Comparison of ENCODE assay signal across 8 cellular contexts in the genomic region with DNA sequence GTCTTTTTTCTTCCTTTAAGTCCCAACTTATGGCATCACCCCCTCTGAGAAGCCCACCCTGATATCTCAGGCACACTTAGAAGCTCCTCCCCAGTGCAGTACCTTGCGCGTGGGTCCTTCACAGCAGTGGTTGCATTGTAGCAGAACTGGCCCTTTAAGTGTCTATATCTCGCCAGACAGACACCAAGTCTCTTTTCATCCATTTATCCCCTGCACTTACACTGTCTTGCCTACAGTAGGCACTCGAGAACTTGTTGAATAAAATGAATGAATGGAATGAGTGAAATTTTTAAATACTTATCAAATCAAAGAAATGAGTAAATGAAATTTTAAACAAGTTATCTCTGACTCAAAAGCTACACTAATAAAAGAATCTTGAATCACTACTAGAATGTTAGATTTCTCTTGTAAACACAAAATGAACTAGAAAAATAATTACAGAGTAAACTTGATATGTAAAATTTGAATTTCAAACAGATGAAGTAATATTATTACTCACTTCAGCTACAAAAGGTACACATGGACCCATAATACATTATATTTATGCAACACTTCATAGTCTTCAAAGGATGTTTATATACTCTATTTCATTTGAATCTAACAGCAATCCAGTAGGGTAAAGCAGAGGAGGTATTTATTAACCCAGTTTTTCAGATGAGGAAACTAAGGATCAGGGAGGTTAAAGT. TPM values are rescaled to one million over a fixed set of nuclear protein-coding genes. Genes with fewer than 3 reads are reported as not detected.
A peak's percentile ranks its signal among the peaks of the same experiment; 100 is the strongest.
DNase-seq lines count a peak whose midpoint lies in the region; ATAC-seq and TF ChIP-seq lines count a peak whose summit lies in the region.

No MANE protein-coding gene starts in this region.

- DNase-seq in SHP77 treated with DMSO at 0.1 percent for 48 hours (lab: John Stamatoyannopoulos, UW) (peak; percentile 0), SHP77 (lab: John Stamatoyannopoulos, UW) (no peak), NCI-H226 (peak; percentile 29), thoracic aorta (ENCODE audit: low spot score) (no peak), NCI-H1092 (lab: John Stamatoyannopoulos, UW) (no peak), cerebellar nuclear complex (lab: John Stamatoyannopoulos, UW) (no peak)

- no peaks in the 10 kb centered on the region for H3K27me3 ChIP-seq in thoracic aorta (replicated peaks; ENCODE audit: insufficient read depth)

- H3K4me3 ChIP-seq in thoracic aorta, result no peak overlapping the region

- no peak overlapping the region for H3K27ac ChIP-seq in thoracic aorta

- H3K36me3 ChIP-seq in thoracic aorta, result no peaks in the 10 kb centered on the region

- H3K9me3 ChIP-seq in thoracic aorta, result no peaks in the 10 kb centered on the region

- peak; percentile 29 for TF ChIP-seq CTCF in thoracic aorta (IDR thresholded peaks at IDR 0.05)

- H3K4me1 ChIP-seq in thoracic aorta (ENCODE audit: control insufficient read depth in 1 of 2, low read depth in 2 of 2), result no peaks in the 10 kb centered on the region

- ATAC-seq in esophagus mucosa, result peak; percentile 50
- no peak for ATAC-seq in thoracic aorta (ENCODE audit: insufficient number of reproducible peaks, low FRiP score, low read depth)
- no peak for ATAC-seq in GM21528 (IDR thresholded peaks at IDR 0.05; ENCODE audit: low FRiP score, unreplicated experiment)

RNA-seq across cellular contexts. Expression of a gene that starts 54.7 kb away (rescaled TPM):
- 26.5 TPM for total RNA-seq in esophagus mucosa
- total RNA-seq in thoracic aorta, result 10 to 100 TPM; 27.1 to 48.7 TPM

Comparison
In these comparisons a context has a peak if more than half of its experiments do, and no peak if none do; other contexts are left out.
1. DNase-seq: peak in SHP77 treated with DMSO at 0.1 percent for 48 hours (single experiment) and NCI-H226 (single experiment); none in SHP77 (0 of 2), thoracic aorta (single experiment), NCI-H1092 (single experiment) and cerebellar nuclear complex (0 of 2).